ENCODE assay signal across 25 cellular contexts in the genomic region with DNA sequence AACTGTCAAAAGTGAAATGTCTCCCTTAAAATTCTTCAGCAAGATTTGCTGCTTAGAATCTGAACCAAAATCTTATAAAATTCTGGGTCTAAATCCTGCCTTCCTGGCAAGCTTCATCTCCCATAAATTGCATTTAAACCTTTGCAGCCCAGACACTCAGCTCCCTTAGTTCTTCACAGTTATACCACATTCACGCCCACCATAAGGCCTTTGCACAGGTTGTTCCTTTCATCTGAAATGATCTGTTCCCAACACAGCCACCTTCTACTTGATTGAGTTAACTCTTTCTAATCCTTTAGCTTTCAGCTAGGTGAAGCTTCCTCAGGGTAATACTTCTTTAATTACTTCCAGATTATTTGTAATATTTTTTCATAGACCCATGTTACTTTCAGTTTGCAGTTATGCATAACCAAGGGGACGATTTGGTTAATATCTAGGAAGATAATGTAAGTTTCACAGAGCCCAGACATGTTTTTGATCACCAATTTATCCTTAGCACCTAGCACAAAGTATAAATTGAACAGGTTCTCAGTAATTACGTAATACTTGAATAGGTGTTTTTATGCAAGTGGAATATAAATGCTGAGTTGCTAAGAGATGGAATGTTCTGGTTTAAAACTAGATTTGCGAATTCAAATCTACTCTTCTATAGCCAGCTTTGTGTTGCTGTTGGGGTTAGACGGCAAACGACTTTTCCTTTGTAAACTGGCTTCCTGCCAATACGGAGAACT.
"Had no signal": no experiment of that assay in that cellular context is flagged by ENCODE, and none has a peak within 500 bp of the region (broad histone marks: within the 10 kb centered on the region; RNA-seq: fewer than 3 reads in every experiment).

No MANE protein-coding gene starts in this region.

- H3K27me3 Mint-ChIP-seq: activated CD4-positive, alpha-beta memory T cell treated with anti-CD3 and anti-CD28 coated beads, Interleukin-2, amount 10 ng/mL, durations not matched to agents 7 days and 5 days; activated naive CD8-positive, alpha-beta T cell; activated T-helper 17 cell treated with anti-CD3 and anti-CD28 coated beads, Interleukin-2, amount 50 U/mL, for 72 hours; brain; T-helper 17 cell had no signal

- H3K27ac ChIP-seq: cardiac muscle cell, KMS-11 had no signal

- H3K4me2 ChIP-seq: KMS-11 had no signal

- H3K27me3 ChIP-seq: cardiac muscle cell had no signal

- H3K27ac Mint-ChIP-seq: activated CD4-positive, alpha-beta memory T cell treated with anti-CD3 and anti-CD28 coated beads, Interleukin-2, amount 10 ng/mL, durations not matched to agents 7 days and 5 days; activated naive CD4-positive, alpha-beta T cell treated with anti-CD3 and anti-CD28 coated beads for 36 hours; activated naive CD8-positive, alpha-beta T cell; activated T-helper 17 cell treated with anti-CD3 and anti-CD28 coated beads, Interleukin-2, amount 50 U/mL, for 72 hours; brain; T-helper 17 cell; WTC11 had no signal

- H3K4me3 Mint-ChIP-seq: activated CD4-positive, alpha-beta memory T cell treated with anti-CD3 and anti-CD28 coated beads, Interleukin-2, amount 10 ng/mL, durations not matched to agents 7 days and 5 days; activated naive CD4-positive, alpha-beta T cell treated with anti-CD3 and anti-CD28 coated beads for 36 hours; activated naive CD8-positive, alpha-beta T cell; activated T-helper 17 cell treated with anti-CD3 and anti-CD28 coated beads, Interleukin-2, amount 50 U/mL, for 72 hours; brain; T-helper 17 cell; WTC11 had no signal

- DNase-seq: activated CD4-positive, alpha-beta memory T cell treated with anti-CD3 and anti-CD28 coated beads, Interleukin-2, amount 10 ng/mL, durations not matched to agents 7 days and 5 days; activated CD4-positive, alpha-beta T cell treated with anti-CD3 and anti-CD28 coated beads, Interleukin-2, amount 50 U/mL, for 1 hour; activated CD4-positive, CD25-positive, alpha-beta regulatory T cell treated with anti-CD3 and anti-CD28 coated beads, Interleukin-2, amount 50 U/mL, for 72 hours; activated gamma-delta T cell; activated naive CD4-positive, alpha-beta T cell treated with anti-CD3 and anti-CD28 coated beads for 36 hours; activated T-cell treated with anti-CD3 and anti-CD28 coated beads for 4 hours; activated T-cell treated with anti-CD3 and anti-CD28 coated beads, Interleukin-2, amount 50 U/mL, for 48 hours; cerebellar nuclear complex; NCI-H1092; NCI-H1417; NCI-H1930; NCI-H2107; NCI-H446; NCI-H524; PC-3; SIG-M5; T-helper 17 cell; T-helper 9 cell had no signal

- H3K9me3 Mint-ChIP-seq: activated CD4-positive, alpha-beta memory T cell treated with anti-CD3 and anti-CD28 coated beads, Interleukin-2, amount 10 ng/mL, durations not matched to agents 7 days and 5 days; activated naive CD4-positive, alpha-beta T cell treated with anti-CD3 and anti-CD28 coated beads for 36 hours; activated T-helper 17 cell treated with anti-CD3 and anti-CD28 coated beads, Interleukin-2, amount 50 U/mL, for 72 hours had no signal

- FAIRE-seq: astrocyte had no signal

- H3K36me3 ChIP-seq: cardiac muscle cell had no signal

- H3K9ac ChIP-seq: KMS-11 had no signal

- H3K36me3 Mint-ChIP-seq: activated naive CD8-positive, alpha-beta T cell; brain; WTC11 had no signal

- H3K4me1 Mint-ChIP-seq: activated CD4-positive, alpha-beta memory T cell treated with anti-CD3 and anti-CD28 coated beads, Interleukin-2, amount 10 ng/mL, durations not matched to agents 7 days and 5 days; activated T-helper 17 cell treated with anti-CD3 and anti-CD28 coated beads, Interleukin-2, amount 50 U/mL, for 72 hours; brain; T-helper 17 cell; WTC11 had no signal

- H3K4me3 ChIP-seq: cardiac muscle cell had no signal

- ATAC-seq: activated T-helper 17 cell treated with anti-CD3 and anti-CD28 coated beads, Interleukin-2, amount 50 U/mL, for 72 hours; PC-3; T-helper 17 cell; WTC11 had no signal
